ENCODE assay signal across 8 cellular contexts in the genomic region with DNA sequence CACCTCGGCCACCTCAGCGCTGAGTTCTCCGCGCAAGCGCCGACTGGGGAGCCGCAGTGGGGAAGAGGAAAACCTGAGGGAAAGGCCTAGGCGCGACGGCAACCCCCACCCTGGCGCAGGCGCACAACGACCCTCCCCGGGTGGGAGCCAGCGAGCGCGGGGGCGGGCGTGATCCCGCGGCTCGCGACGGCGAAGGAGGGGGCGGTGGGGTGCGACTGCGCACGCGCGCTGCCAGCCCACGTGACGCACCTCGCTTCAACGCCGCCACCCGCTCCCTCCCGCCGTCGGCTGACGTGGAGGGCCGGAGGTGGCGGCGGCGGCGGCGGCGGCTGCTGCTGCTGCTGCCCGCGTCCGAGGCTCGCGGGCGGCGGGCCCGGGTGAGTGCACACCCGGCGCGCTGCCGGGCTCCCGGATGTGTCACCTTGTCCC. TPM values are rescaled to one million over a fixed set of nuclear protein-coding genes. Genes with fewer than 3 reads are reported as not detected.
DNase-seq lines count a peak whose midpoint lies in the region; ATAC-seq and TF ChIP-seq lines count a peak whose summit lies in the region.

TSS of gene PIGP (minus strand) at position 84 of the 429 bp plus-strand sequence. CDS start 556 bp downstream, outside the sequence.
TSS of gene TTC3 (plus strand) at position 267 of the 429 bp plus-strand sequence. CDS start 14,004 bp downstream, outside the sequence.

- H4K20me1 ChIP-seq in SK-N-SH (ENCODE audit: insufficient read depth), result peaks cover 34% of the 10 kb centered on the region

- DNase-seq in GM04503 (ENCODE audit: low read depth) (peak; percentile 66), NCI-H1092 (lab: John Stamatoyannopoulos, UW) (peak; percentile 86), SK-N-SH (peak; percentile 99), globus pallidus (ENCODE audit: low spot score) (peak; percentile 94), omental fat pad (ENCODE audit: low spot score) (peak; percentile 71), testis (peak; percentile 92)
- DNase-seq in activated naive CD4-positive, alpha-beta T cell treated with anti-CD3 and anti-CD28 coated beads, Interleukin-2, amount 50 U/mL, for 16 hours, result peak; percentile 96

- H3K4me2 ChIP-seq in SK-N-SH, result peak within 1 kb of the TSS; percentile 93

- no peaks in the 10 kb centered on the region for H3F3A ChIP-seq in SK-N-SH (replicated peaks; ENCODE audit: insufficient read depth)

- H3K27ac ChIP-seq in SK-N-SH (ENCODE audit: low read depth in 2 of 2, low read length in 1 of 2) (peak within 1 kb of the TSS; percentile 90 to 97), testis (peak within 1 kb of the TSS; percentile 99)

- no peak for TF ChIP-seq RAD21 in SK-N-SH (IDR thresholded peaks at IDR 0.05; ENCODE audit: low read length)

- peak; percentile 66 for TF ChIP-seq POLR2A in testis (IDR thresholded peaks at IDR 0.05)

- intact Hi-C loops in testis (cut with DNase I; ENCODE audit: low total_unique reads), result no loop called here

- TF ChIP-seq EP300 in SK-N-SH (IDR thresholded peaks at IDR 0.05; ENCODE audit: borderline replicate concordance in 1 of 2, low read depth in 1 of 2, low read length in 1 of 2), result no peak

- peaks cover 19 to 24% of the 10 kb centered on the region in 2 experiments for H3K36me3 ChIP-seq in SK-N-SH (replicated peaks in 1 of 2; ENCODE audit: control insufficient read depth in 1 of 2, insufficient read depth in 2 of 2, low read length in 1 of 2)
- H3K36me3 ChIP-seq in testis (ENCODE audit: low read depth, missing control alignments), result no peaks in the 10 kb centered on the region

- H3K79me2 ChIP-seq in SK-N-SH (ENCODE audit: insufficient read depth), result peaks cover 61% of the 10 kb centered on the region

- H3K4me3 ChIP-seq in SK-N-SH (ENCODE audit: low read depth in 2 of 2, low read length in 1 of 2) (peak within 1 kb of the TSS; percentile 76 to 98), testis (peak within 1 kb of the TSS; percentile 85 to 91)

- WGBS in SK-N-SH (ENCODE audit: low lambda C conversion rate), result no CpG with 5 or more reads among the region's 61 CpGs
- WGBS in testis, 2 donors, result 0 to 1% methylated on average over 7 to 31 of the region's 61 CpGs

- H3K4me1 ChIP-seq in SK-N-SH (ENCODE audit: control insufficient read depth in 1 of 2, insufficient read depth in 2 of 2, low read depth in 1 of 2, low read length in 1 of 2) (peaks cover 0 to 17% of the 10 kb centered on the region in 2 experiments; a peak in 2 of 4 replicates), testis (peaks cover 10% of the 10 kb centered on the region)

- H3K9me2 ChIP-seq in SK-N-SH, result no peaks in the 10 kb centered on the region

- no peaks in the 10 kb centered on the region for H3K9me3 ChIP-seq in SK-N-SH
- H3K9me3 ChIP-seq in testis, result no peaks in the 10 kb centered on the region

- H3K9ac ChIP-seq in SK-N-SH, result peak within 1 kb of the TSS; percentile 95

- peak within 1 kb of the TSS; percentile 91 for H2AFZ ChIP-seq in SK-N-SH (ENCODE audit: low read depth)

- H3K27me3 ChIP-seq in SK-N-SH (ENCODE audit: insufficient read depth) (no peaks in the 10 kb centered on the region), testis (no peaks in the 10 kb centered on the region)

- TF ChIP-seq CTCF in SK-N-SH (IDR thresholded peaks at IDR 0.05) (no peak), omental fat pad (IDR thresholded peaks at IDR 0.05) (no peak), testis (IDR thresholded peaks at IDR 0.05) (no peak)

- POLR2A ChIA-PET in SK-N-SH (lab: Yijun Ruan, JAX), result no interaction called here

- CTCF ChIA-PET in SK-N-SH (lab: Yijun Ruan, JAX), result interaction anchor here (1.6 kb wide), 1 partner anchor 63 kb away, joined by 7 read pairs; no protein-coding TSS in a partner anchor

- peak; percentile 71 for ATAC-seq in HG02588 (IDR thresholded peaks at IDR 0.05; ENCODE audit: unreplicated experiment)
- peak; percentile 94 for ATAC-seq in omental fat pad (ENCODE audit: low FRiP score)

TF ChIP-seq in SK-N-SH, 30 proteins besides CTCF, POLR2A, EP300 and RAD21 (continues in another document):
- TF ChIP-seq SIN3A (IDR thresholded peaks at IDR 0.05; ENCODE audit: borderline replicate concordance, low read depth, low read length), result no peak; the same call in 1 of the 2 replicates
- TF ChIP-seq GABPA (IDR thresholded peaks at IDR 0.05; ENCODE audit: low read depth), result no peak
- TF ChIP-seq EZH2phosphoT487 (IDR thresholded peaks at IDR 0.05; ENCODE audit: borderline replicate concordance, low read depth), result no peak
- no peak for TF ChIP-seq TEAD4 (IDR thresholded peaks at IDR 0.05; ENCODE audit: borderline replicate concordance, insufficient read depth)
- TF ChIP-seq RCOR1 (IDR thresholded peaks at IDR 0.05; ENCODE audit: low read length), result no peak
- peak; percentile 86 for TF ChIP-seq NRF1 (IDR thresholded peaks at IDR 0.05; ENCODE audit: low read depth, low read length)
- TF ChIP-seq GATA2 (CRISPR knock-in tag; IDR thresholded peaks at IDR 0.05), result no peak; the same call in 1 of the 2 replicates
- no peak; the same call in 1 of the 2 replicates for TF ChIP-seq MXI1 (IDR thresholded peaks at IDR 0.05; ENCODE audit: low read depth, low read length)
- no peak for TF ChIP-seq NFIC (IDR thresholded peaks at IDR 0.05; ENCODE audit: borderline replicate concordance)
- TF ChIP-seq JUND (IDR thresholded peaks at IDR 0.05), result no peak
- no peak for TF ChIP-seq YY1 (IDR thresholded peaks at IDR 0.05; ENCODE audit: low read depth)
- TF ChIP-seq, protein P1, sequence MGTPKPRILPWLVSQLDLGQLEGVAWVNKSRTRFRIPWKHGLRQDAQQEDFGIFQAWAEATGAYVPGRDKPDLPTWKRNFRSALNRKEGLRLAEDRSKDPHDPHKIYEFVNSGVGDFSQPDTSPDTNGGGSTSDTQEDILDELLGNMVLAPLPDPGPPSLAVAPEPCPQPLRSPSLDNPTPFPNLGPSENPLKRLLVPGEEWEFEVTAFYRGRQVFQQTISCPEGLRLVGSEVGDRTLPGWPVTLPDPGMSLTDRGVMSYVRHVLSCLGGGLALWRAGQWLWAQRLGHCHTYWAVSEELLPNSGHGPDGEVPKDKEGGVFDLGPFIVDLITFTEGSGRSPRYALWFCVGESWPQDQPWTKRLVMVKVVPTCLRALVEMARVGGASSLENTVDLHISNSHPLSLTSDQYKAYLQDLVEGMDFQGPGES (IDR thresholded peaks at IDR 0.05; ENCODE audit: low read depth, low read length), result no peak
- no peak for TF ChIP-seq FOXJ3 (CRISPR knock-in tag; IDR thresholded peaks at IDR 0.05)
- no peak for TF ChIP-seq RFX5 (IDR thresholded peaks at IDR 0.05; ENCODE audit: low read length)
- no peak for TF ChIP-seq RXRA (IDR thresholded peaks at IDR 0.05; ENCODE audit: borderline replicate concordance, low read depth)
- TF ChIP-seq ZBTB33 (IDR thresholded peaks at IDR 0.05; ENCODE audit: borderline replicate concordance, low read depth), result peak; percentile 87; the same call in 1 of the 2 replicates
- TF ChIP-seq FOXM1 (IDR thresholded peaks at IDR 0.05; ENCODE audit: low read depth), result no peak
- TF ChIP-seq, protein P2, sequence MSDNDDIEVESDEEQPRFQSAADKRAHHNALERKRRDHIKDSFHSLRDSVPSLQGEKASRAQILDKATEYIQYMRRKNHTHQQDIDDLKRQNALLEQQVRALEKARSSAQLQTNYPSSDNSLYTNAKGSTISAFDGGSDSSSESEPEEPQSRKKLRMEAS (IDR thresholded peaks at IDR 0.05; ENCODE audit: low read depth), result peak; percentile 52
- no peak for TF ChIP-seq FOSL2 (IDR thresholded peaks at IDR 0.05; ENCODE audit: borderline replicate concordance, low read depth)
- TF ChIP-seq, protein P3, sequence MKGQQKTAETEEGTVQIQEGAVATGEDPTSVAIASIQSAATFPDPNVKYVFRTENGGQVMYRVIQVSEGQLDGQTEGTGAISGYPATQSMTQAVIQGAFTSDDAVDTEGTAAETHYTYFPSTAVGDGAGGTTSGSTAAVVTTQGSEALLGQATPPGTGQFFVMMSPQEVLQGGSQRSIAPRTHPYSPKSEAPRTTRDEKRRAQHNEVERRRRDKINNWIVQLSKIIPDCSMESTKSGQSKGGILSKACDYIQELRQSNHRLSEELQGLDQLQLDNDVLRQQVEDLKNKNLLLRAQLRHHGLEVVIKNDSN (IDR thresholded peaks at IDR 0.05; ENCODE audit: borderline replicate concordance, low read depth), result peak; percentile 92

RNA-seq across cellular contexts. Expression of gene PIGP, which starts in this region (rescaled TPM):
- polyA plus RNA-seq in SK-N-SH (2012; rRNA removed), result 28.3 and 34.7 TPM in 2 replicates
- polyA plus RNA-seq in SK-N-SH (2012; cell fraction: cytosol; rRNA removed), result 41.9 and 52.0 TPM in 2 replicates
- 15.0 and 19.0 TPM in 2 replicates for polyA plus RNA-seq in SK-N-SH (2012; cell fraction: nucleus; rRNA removed)
- 10 to 100 TPM; 13.9 to 32.1 (median 19.5) TPM for total RNA-seq in omental fat pad
- 10 to 100 TPM; 38.0 to 44.9 TPM for total RNA-seq in testis
- polyA plus RNA-seq in testis (ENCODE audit: insufficient read depth, low read depth, low replicate concordance), result 96.2 TPM

RNA-seq across cellular contexts. Expression of gene TTC3, which starts in this region (rescaled TPM):
- polyA plus RNA-seq in SK-N-SH (2012; rRNA removed), result 35.7 and 42.0 TPM in 2 replicates
- 40.0 and 42.7 TPM in 2 replicates for polyA plus RNA-seq in SK-N-SH (2012; cell fraction: cytosol; rRNA removed)
- polyA plus RNA-seq in SK-N-SH (2012; cell fraction: nucleus; rRNA removed), result 43.1 and 74.5 TPM in 2 replicates
- total RNA-seq in omental fat pad, result 100 to 1,000 TPM in 3 of 4 donors, 10 to 100 TPM in 1; 95.4 to 241 (median 148) TPM
- total RNA-seq in testis, result 100 to 1,000 TPM; 154 to 181 TPM
- polyA plus RNA-seq in testis (ENCODE audit: insufficient read depth, low read depth, low replicate concordance), result 70.7 TPM

Comparison
In these comparisons a context has a peak if more than half of its experiments do, and no peak if none do; other contexts are left out.
1. Peak in every context shown above with its lines: DNase-seq, ATAC-seq, H3K4me3 ChIP-seq and H3K27ac ChIP-seq.